1 cellular context compared by ENCODE assay signal in genomic region chrX:30627818-30628652, GRCh38.
TF ChIP-seq lines count a peak whose summit lies in the region.

No MANE protein-coding gene starts in this region.

TF ChIP-seq in K562, 482 proteins besides CTCF, POLR2A, EP300 and RAD21 (continued from another document):
- no peak for TF ChIP-seq HOMEZ (CRISPR knock-in tag; IDR thresholded peaks at IDR 0.05)
- TF ChIP-seq ERF (CRISPR knock-in tag; IDR thresholded peaks at IDR 0.05) = no peak
- no peak for TF ChIP-seq CC2D1A (IDR thresholded peaks at IDR 0.05)
- no peak for TF ChIP-seq POLR2H (tag; IDR thresholded peaks at IDR 0.05; ENCODE audit: low read depth)
- TF ChIP-seq IRF2 (CRISPR knock-in tag; IDR thresholded peaks at IDR 0.05) = no peak
- no peak for TF ChIP-seq TARDBP (IDR thresholded peaks at IDR 0.05)
- no peak for TF ChIP-seq E2F6 (IDR thresholded peaks at IDR 0.05; ENCODE audit: borderline replicate concordance in 1 of 2, extremely low read depth in 1 of 2, insufficient read depth in 1 of 2, insufficient read length in 1 of 2, low read depth in 1 of 2, low read length in 1 of 2, poor library complexity in 1 of 2, severe bottlenecking in 1 of 2)
- TF ChIP-seq FOXK2 (conservative IDR thresholded peaks at IDR 0.05 in 1 of 2, IDR thresholded peaks at IDR 0.05 in 1 of 2; ENCODE audit: low read depth in 2 of 2) = no peak
- TF ChIP-seq MECOM (CRISPR knock-in tag; IDR thresholded peaks at IDR 0.05) = no peak
- TF ChIP-seq LARP7 (IDR thresholded peaks at IDR 0.05) = no peak
- no peak for TF ChIP-seq SAP30 (IDR thresholded peaks at IDR 0.05; ENCODE audit: borderline replicate concordance, insufficient read depth, low read depth, low read length, poor library complexity, severe bottlenecking)
- TF ChIP-seq ZNF354B (CRISPR knock-in tag; IDR thresholded peaks at IDR 0.05) = no peak
- TF ChIP-seq TRIM24 (IDR thresholded peaks at IDR 0.05) = peak; percentile 88 to 90; a peak in 3 of 4 replicates
- TF ChIP-seq RFX5 (IDR thresholded peaks at IDR 0.05; ENCODE audit: low read depth, low read length) = no peak
- TF ChIP-seq MTA1 (IDR thresholded peaks at IDR 0.05; ENCODE audit: borderline replicate concordance) = no peak
- TF ChIP-seq ZNF766 (CRISPR knock-in tag; conservative IDR thresholded peaks at IDR 0.05) = no peak
- no peak for TF ChIP-seq ZNF436 (CRISPR knock-in tag; IDR thresholded peaks at IDR 0.05)
- TF ChIP-seq BRD9 (IDR thresholded peaks at IDR 0.05; ENCODE audit: low read depth, partially characterized antibody) = no peak
- peak; percentile 79 for TF ChIP-seq ATF3 (IDR thresholded peaks at IDR 0.05)
- no peak for TF ChIP-seq ATF3 (CRISPR knock-in tag; conservative IDR thresholded peaks at IDR 0.05)
- peak in 1 of 2 experiments; percentile 82; a peak in 2 of 4 replicates for TF ChIP-seq FOXA3 (CRISPR knock-in tag; conservative IDR thresholded peaks at IDR 0.05 in 1 of 2, IDR thresholded peaks at IDR 0.05 in 1 of 2)
- peak; percentile 80 for TF ChIP-seq CEBPG (CRISPR knock-in tag; IDR thresholded peaks at IDR 0.05)
- peak; percentile 86 to 98 for TF ChIP-seq CEBPG (tag; conservative IDR thresholded peaks at IDR 0.05 in 1 of 2, IDR thresholded peaks at IDR 0.05 in 1 of 2)
- TF ChIP-seq ZNF449 (CRISPR knock-in tag; IDR thresholded peaks at IDR 0.05) = no peak
- TF ChIP-seq KLF6 (CRISPR knock-in tag; IDR thresholded peaks at IDR 0.05; ENCODE audit: borderline replicate concordance) = no peak
- TF ChIP-seq ETS2 (tag; IDR thresholded peaks at IDR 0.05; ENCODE audit: borderline replicate concordance, poor library complexity, severe bottlenecking) = no peak
- TF ChIP-seq ELK3 (CRISPR knock-in tag; IDR thresholded peaks at IDR 0.05) = no peak
- peak; percentile 88 for TF ChIP-seq CEBPB (tag; IDR thresholded peaks at IDR 0.05)
- TF ChIP-seq NONO (IDR thresholded peaks at IDR 0.05; ENCODE audit: low read depth in 2 of 2, low read length in 1 of 2) = no peak
- no peak for TF ChIP-seq SAFB (IDR thresholded peaks at IDR 0.05; ENCODE audit: borderline replicate concordance, low read depth, low read length)
TF ChIP-seq in K562: peak in this region for 10.
